1 cellular context compared by ENCODE assay signal in genomic region chr18:12657048-12657848, GRCh38.
A peak's percentile ranks its signal among the peaks of the same experiment; 100 is the strongest.
TF ChIP-seq lines count a peak whose summit lies in the region.

No MANE protein-coding gene starts in this region.

TF ChIP-seq in HEK293, 187 proteins besides CTCF, POLR2A, EP300 and RAD21 (continued from another document):
- TF ChIP-seq ZBTB11 (tag by site-specific recombination; conservative IDR thresholded peaks at IDR 0.05; ENCODE audit: low read depth) = no peak
- TF ChIP-seq SETDB1 (IDR thresholded peaks at IDR 0.05; ENCODE audit: insufficient read length, low read length) = no peak
- TF ChIP-seq YY1 (tag by site-specific recombination; IDR thresholded peaks at IDR 0.05) = no peak
- no peak for TF ChIP-seq ZNF280C (tag by site-specific recombination; IDR thresholded peaks at IDR 0.05)
- TF ChIP-seq ZBTB48 (tag by site-specific recombination; IDR thresholded peaks at IDR 0.05) = no peak
- peak; percentile 38; the same call in 1 of the 2 replicates for TF ChIP-seq ZNF692 (tag by site-specific recombination; IDR thresholded peaks at IDR 0.05)
- peak; percentile 10; the same call in 1 of the 2 replicates for TF ChIP-seq ZNF335 (tag by site-specific recombination; conservative IDR thresholded peaks at IDR 0.05)
- no peak for TF ChIP-seq ZNF544 (tag by site-specific recombination; IDR thresholded peaks at IDR 0.05)
- TF ChIP-seq ZIC2 (tag by site-specific recombination; IDR thresholded peaks at IDR 0.05) = peak; percentile 47; the same call in 1 of the 2 replicates
- peak; percentile 66 for TF ChIP-seq ZNF341 (tag by site-specific recombination; IDR thresholded peaks at IDR 0.05; ENCODE audit: low read depth)
- no peak for TF ChIP-seq ZNF211 (tag by site-specific recombination; IDR thresholded peaks at IDR 0.05; ENCODE audit: low read depth)
- peak; percentile 67; the same call in 1 of the 2 replicates for TF ChIP-seq ZSCAN30 (tag by site-specific recombination; IDR thresholded peaks at IDR 0.05)
- TF ChIP-seq ZNF600 (tag by site-specific recombination; IDR thresholded peaks at IDR 0.05) = 0 out of 2 replicates have a peak, but pooled peaks have one; percentile 38
- no peak for TF ChIP-seq ZNF37A (tag by site-specific recombination; IDR thresholded peaks at IDR 0.05)
- no peak for TF ChIP-seq ZNF302 (tag by site-specific recombination; IDR thresholded peaks at IDR 0.05; ENCODE audit: low read depth)
- TF ChIP-seq ZNF658 (tag by site-specific recombination; IDR thresholded peaks at IDR 0.05) = no peak
- TF ChIP-seq ZBTB20 (tag by site-specific recombination; IDR thresholded peaks at IDR 0.05) = peak; percentile 56
- TF ChIP-seq ZFP41 (tag by site-specific recombination; IDR thresholded peaks at IDR 0.05; ENCODE audit: borderline replicate concordance) = no peak
- TF ChIP-seq ZNF16 (tag by site-specific recombination; IDR thresholded peaks at IDR 0.05; ENCODE audit: low read depth) = no peak
